8 cellular contexts compared by ENCODE assay signal in the genomic region with DNA sequence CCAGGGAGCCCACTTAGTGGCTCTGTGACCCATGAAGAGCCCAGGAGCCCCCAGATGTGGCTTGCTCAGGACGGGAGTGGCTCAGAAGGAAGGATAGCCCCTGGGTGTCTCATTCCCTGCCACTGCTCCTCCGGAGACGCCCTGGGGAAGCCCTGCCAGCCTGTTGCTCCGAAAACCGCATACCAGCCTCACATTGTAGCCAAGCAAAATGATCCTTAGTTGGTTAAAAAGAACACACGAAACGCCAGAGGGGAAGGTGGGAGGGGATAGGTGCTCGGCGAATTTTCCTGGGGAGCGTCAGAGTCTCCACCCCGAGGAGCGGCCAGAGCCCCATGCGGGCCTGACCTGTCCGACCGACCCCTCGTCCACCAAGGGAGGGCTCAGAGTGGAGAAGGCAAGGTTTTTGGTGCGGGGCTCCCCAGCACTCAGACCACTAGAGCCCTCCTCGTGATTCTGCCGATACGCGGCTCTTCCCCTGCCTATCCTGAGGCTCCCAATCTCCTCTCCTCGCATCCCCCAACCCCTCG. TPM values are rescaled to one million over a fixed set of nuclear protein-coding genes. Genes with fewer than 3 reads are reported as not detected.
DNase-seq lines count a peak whose midpoint lies in the region; ATAC-seq and TF ChIP-seq lines count a peak whose summit lies in the region.

No MANE protein-coding gene starts in this region.

- peak overlapping the region; percentile 53; the same call in 1 of the 2 replicates for H3K27ac Mint-ChIP-seq in HFFc6
- H3K27ac Mint-ChIP-seq in stimulated activated effector memory CD8-positive, alpha-beta T cell treated with anti-CD3 and anti-CD28 coated beads, Interleukin-12 subunit alpha, Interleukin-12 subunit beta, amount 100 ng/mL, for 72 hours: no peak overlapping the region

- H3K27me3 ChIP-seq in body of pancreas: no peaks in the 10 kb centered on the region

- no peaks in the 10 kb centered on the region for H3K9me3 Mint-ChIP-seq in HFFc6
- no peaks in the 10 kb centered on the region for H3K9me3 Mint-ChIP-seq in stimulated activated effector memory CD8-positive, alpha-beta T cell treated with anti-CD3 and anti-CD28 coated beads, Interleukin-12 subunit alpha, Interleukin-12 subunit beta, amount 100 ng/mL, for 72 hours

- no peaks in the 10 kb centered on the region for H3K36me3 Mint-ChIP-seq in HFFc6 (ENCODE audit: low read depth)
- peaks cover 51% of the 10 kb centered on the region for H3K36me3 Mint-ChIP-seq in stimulated activated effector memory CD8-positive, alpha-beta T cell treated with anti-CD3 and anti-CD28 coated beads, Interleukin-12 subunit alpha, Interleukin-12 subunit beta, amount 100 ng/mL, for 72 hours

- intact Hi-C loops in body of pancreas (cut with DNase I): loop anchor here (5.0 kb wide), 2 partner anchors 39 to 94 kb away; partner anchors contain the start of gene DIXDC1

- H3K27ac ChIP-seq in body of pancreas: peak overlapping the region; percentile 43 to 69 (median 52)

- TF ChIP-seq CTCF in HFFc6 (IDR thresholded peaks at IDR 0.05) (no peak), body of pancreas (IDR thresholded peaks at IDR 0.05) (no peak)

- H3K4me3 ChIP-seq in body of pancreas (peak overlapping the region in 1 of 2 donors; percentile 24), iPS-18c (ENCODE audit: insufficient read depth, low read depth, low read length) (peak overlapping the region; percentile 75)

- TF ChIP-seq POLR2A in body of pancreas (IDR thresholded peaks at IDR 0.05): peak in 1 of 3 donors; percentile 24

- peaks cover 20% of the 10 kb centered on the region for H3K4me1 ChIP-seq in body of pancreas

- ATAC-seq in body of pancreas (peak; percentile 33), GM18511 (IDR thresholded peaks at IDR 0.05; ENCODE audit: unreplicated experiment) (no peak), HG02642 (IDR thresholded peaks at IDR 0.05; ENCODE audit: poor library complexity, unreplicated experiment) (no peak)
- no peak for ATAC-seq in stimulated activated effector memory CD8-positive, alpha-beta T cell treated with anti-CD3 and anti-CD28 coated beads, Interleukin-12 subunit alpha, Interleukin-12 subunit beta, amount 100 ng/mL, for 72 hours

- H3K36me3 ChIP-seq in body of pancreas (replicated peaks in 1 of 2; ENCODE audit: insufficient read depth in 1 of 2, low read depth in 2 of 2): no peaks in the 10 kb centered on the region

- H3K4me3 Mint-ChIP-seq in HFFc6: peak overlapping the region; percentile 82
- peak overlapping the region; percentile 62 for H3K4me3 Mint-ChIP-seq in stimulated activated effector memory CD8-positive, alpha-beta T cell treated with anti-CD3 and anti-CD28 coated beads, Interleukin-12 subunit alpha, Interleukin-12 subunit beta, amount 100 ng/mL, for 72 hours

- H3K9me3 ChIP-seq in body of pancreas (no peaks in the 10 kb centered on the region), iPS-18c (ENCODE audit: control insufficient read depth, insufficient read depth, low read length) (no peaks in the 10 kb centered on the region)

- DNase-seq in HFFc6: no peak
- peak in 3 of 4 donors; percentile 4 to 24 (median 19) for DNase-seq in body of pancreas
- no peak for DNase-seq in stimulated activated effector memory CD8-positive, alpha-beta T cell treated with anti-CD3 and anti-CD28 coated beads, Interleukin-12 subunit alpha, Interleukin-12 subunit beta, amount 100 ng/mL, for 72 hours (ENCODE audit: low spot score in 2 of 2)
- no peak for DNase-seq in putamen (ENCODE audit: low spot score)
- no peak for DNase-seq in NCI-H82 treated with DMSO at 0.1 percent for 48 hours (lab: John Stamatoyannopoulos, UW; ENCODE audit: unreplicated experiment)

- peaks cover 48% of the 10 kb centered on the region for H3K4me1 Mint-ChIP-seq in HFFc6 (ENCODE audit: low read depth)
- peaks cover 7% of the 10 kb centered on the region for H3K4me1 Mint-ChIP-seq in stimulated activated effector memory CD8-positive, alpha-beta T cell treated with anti-CD3 and anti-CD28 coated beads, Interleukin-12 subunit alpha, Interleukin-12 subunit beta, amount 100 ng/mL, for 72 hours

- H3K27me3 Mint-ChIP-seq in HFFc6 (ENCODE audit: insufficient read depth): peaks cover 3% of the 10 kb centered on the region; the same call in 1 of the 2 replicates

- WGBS in body of pancreas, 2 donors: 42 to 47% methylated on average over 13 to 23 of the region's 23 CpGs

RNA-seq across cellular contexts. Expression of gene DIXDC1, which starts 39.5 kb away (rescaled TPM):
- total RNA-seq in HFFc6 (2021; fragmentation: NEBNext Ultra II Directional; extraction: Animal tissue kit (Norgen Biotek cat#: 25700)): 10 to 100 TPM in 1 of 6 experiments, 1 to 10 TPM in 5; 8.4 to 11.2 (median 9.7) TPM
- 10 to 100 TPM; 14.0 to 23.4 TPM for total RNA-seq in body of pancreas

RNA-seq across cellular contexts. Expression of gene DLAT, which starts 48.5 kb away (rescaled TPM):
- 10 to 100 TPM; 35.9 to 44.2 (median 42.1) TPM for total RNA-seq in HFFc6 (2021; fragmentation: NEBNext Ultra II Directional; extraction: Animal tissue kit (Norgen Biotek cat#: 25700))
- total RNA-seq in body of pancreas: 10 to 100 TPM; 10.4 to 10.5 TPM

RNA-seq across cellular contexts. Expression of gene C11orf52, which starts 58.0 kb away (rescaled TPM):
- under 1 TPM; 0.35 to 0.96 (median 0.64) TPM for total RNA-seq in HFFc6 (2021; fragmentation: NEBNext Ultra II Directional; extraction: Animal tissue kit (Norgen Biotek cat#: 25700))
- 10 to 100 TPM in 1 of 2 donors, 1 to 10 TPM in 1; 4.6 to 14.8 TPM for total RNA-seq in body of pancreas

Comparison
In these comparisons a context has a peak if more than half of its experiments do, and no peak if none do; other contexts are left out.
1. DNase-seq: peak in body of pancreas (3 of 4); none in HFFc6 (single experiment), stimulated activated effector memory CD8-positive, alpha-beta T cell treated with anti-CD3 and anti-CD28 coated beads, Interleukin-12 subunit alpha, Interleukin-12 subunit beta, amount 100 ng/mL, for 72 hours (0 of 2), putamen (single experiment) and NCI-H82 treated with DMSO at 0.1 percent for 48 hours (single experiment).